10 cellular contexts compared by ENCODE assay signal in genomic region chr2:86783615-86784339, GRCh38. TPM values are rescaled to one million over a fixed set of nuclear protein-coding genes. Genes with fewer than 3 reads are reported as not detected.
DNase-seq lines count a peak whose midpoint lies in the region; ATAC-seq, FAIRE-seq and TF ChIP-seq lines count a peak whose summit lies in the region.
"Had no signal": no experiment of that assay in that cellular context is flagged by ENCODE, and none has a peak within 500 bp of the region (broad histone marks: within the 10 kb centered on the region; RNA-seq: fewer than 3 reads in every experiment).

No MANE protein-coding gene starts in this region.

- CTCF ChIA-PET in activated CD8-positive, alpha-beta T cell treated with anti-CD3 and anti-CD28 coated beads for 36 hours (lab: Charles Lee): interaction anchor here (2.3 to 8.8 kb wide), 2 partner anchors 16 to 24 kb away, joined by 10 to 123 read pairs; no protein-coding TSS in a partner anchor

- peaks cover 54% of the 10 kb centered on the region for H3K36me3 Mint-ChIP-seq in activated CD8-positive, alpha-beta T cell treated with anti-CD3 and anti-CD28 coated beads for 36 hours (ENCODE audit: low read depth)

- H3K27me3 Mint-ChIP-seq in activated CD8-positive, alpha-beta T cell treated with anti-CD3 and anti-CD28 coated beads for 36 hours: no peaks in the 10 kb centered on the region

- FAIRE-seq in pancreas (lab: Jason Lieb, UNC): no peak
- FAIRE-seq: endometrium had no signal

- H3K4me1 ChIP-seq in pancreas: no peaks in the 10 kb centered on the region
- peaks cover 8% of the 10 kb centered on the region for H3K4me1 ChIP-seq in suprapubic skin
- H3K4me1 ChIP-seq in right atrium auricular region: peaks cover 0 to 22% of the 10 kb centered on the region in 2 donors

- peak overlapping the region; percentile 96 for H3K27ac Mint-ChIP-seq in activated CD8-positive, alpha-beta T cell treated with anti-CD3 and anti-CD28 coated beads for 36 hours

- no peak for TF ChIP-seq POLR2A in suprapubic skin (IDR thresholded peaks at IDR 0.05)

- no peak for TF ChIP-seq EP300 in suprapubic skin (IDR thresholded peaks at IDR 0.05)

- H3K4me3 ChIP-seq in pancreas (no peak overlapping the region), suprapubic skin (no peak overlapping the region), right atrium auricular region (no peak overlapping the region)

- peaks cover 61% of the 10 kb centered on the region for H3K4me1 Mint-ChIP-seq in activated CD8-positive, alpha-beta T cell treated with anti-CD3 and anti-CD28 coated beads for 36 hours (ENCODE audit: low read depth)

- ATAC-seq in GM18498 (IDR thresholded peaks at IDR 0.05; ENCODE audit: unreplicated experiment): peak; percentile 97
- ATAC-seq in GM19452 (IDR thresholded peaks at IDR 0.05; ENCODE audit: unreplicated experiment): peak; percentile 94
- peak; percentile 92 for ATAC-seq in HG03045 (IDR thresholded peaks at IDR 0.05; ENCODE audit: unreplicated experiment)
- peak; percentile 4 for ATAC-seq in activated CD8-positive, alpha-beta T cell treated with anti-CD3 and anti-CD28 coated beads for 36 hours
- ATAC-seq in pancreas: no peak

- H3K27me3 ChIP-seq in pancreas (no peaks in the 10 kb centered on the region), suprapubic skin (peaks cover 3% of the 10 kb centered on the region), right atrium auricular region (no peaks in the 10 kb centered on the region)

- WGBS in pancreas, 2 donors: 61 to 66% methylated on average over 8 of the region's 8 CpGs
- WGBS in suprapubic skin: 76% methylated on average over 8 of the region's 8 CpGs

- intact Hi-C loops in activated CD8-positive, alpha-beta T cell treated with anti-CD3 and anti-CD28 coated beads for 36 hours (cut with micrococcal nuclease): no loop called here
- intact Hi-C loops in pancreas (cut with DNase I): no loop called here

- peak overlapping the region; percentile 60 for H3K4me3 Mint-ChIP-seq in activated CD8-positive, alpha-beta T cell treated with anti-CD3 and anti-CD28 coated beads for 36 hours

- TF ChIP-seq CTCF in activated CD8-positive, alpha-beta T cell treated with anti-CD3 and anti-CD28 coated beads for 36 hours (IDR thresholded peaks at IDR 0.05): no peak
- no peak for TF ChIP-seq CTCF in pancreas (IDR thresholded peaks at IDR 0.05)
- no peak for TF ChIP-seq CTCF in suprapubic skin (IDR thresholded peaks at IDR 0.05)
- no peak for TF ChIP-seq CTCF in right atrium auricular region (IDR thresholded peaks at IDR 0.05)

- peak; percentile 67 for DNase-seq in activated CD8-positive, alpha-beta T cell treated with anti-CD3 and anti-CD28 coated beads for 36 hours
- no peak for DNase-seq in pancreas
- no peak for DNase-seq in suprapubic skin (ENCODE audit: low spot score in 2 of 2)
- no peak for DNase-seq in right atrium auricular region (ENCODE audit: low spot score)
- no peak for DNase-seq in SW480 (ENCODE audit: low spot score)

- POLR2A ChIA-PET in activated CD8-positive, alpha-beta T cell treated with anti-CD3 and anti-CD28 coated beads for 36 hours (lab: Charles Lee): interaction anchor here (0.5 to 1.7 kb wide), 9 partner anchors 9 to 249 kb away, joined by 3 to 18 read pairs (median 4); no protein-coding TSS in a partner anchor

- H3K9me3 Mint-ChIP-seq in activated CD8-positive, alpha-beta T cell treated with anti-CD3 and anti-CD28 coated beads for 36 hours: no peaks in the 10 kb centered on the region

- H3K36me3 ChIP-seq in pancreas (no peaks in the 10 kb centered on the region), suprapubic skin (no peaks in the 10 kb centered on the region), right atrium auricular region (no peaks in the 10 kb centered on the region)

- H3K27ac ChIP-seq in pancreas (no peak overlapping the region), suprapubic skin (no peak overlapping the region), right atrium auricular region (no peak overlapping the region)

- H3K9me3 ChIP-seq in pancreas (no peaks in the 10 kb centered on the region), suprapubic skin (no peaks in the 10 kb centered on the region), right atrium auricular region (no peaks in the 10 kb centered on the region)

RNA-seq across cellular contexts. Expression of gene CD8A, which starts 6.9 kb away (rescaled TPM):
- 100 to 1,000 TPM; 419 to 432 TPM for total RNA-seq in activated CD8-positive, alpha-beta T cell treated with anti-CD3 and anti-CD28 coated beads for 36 hours
- total RNA-seq in pancreas (1 to 10 TPM in 4 of 6 donors, under 1 TPM in 2; 0.39 to 2.0 (median 1.1) TPM), suprapubic skin (1 to 10 TPM in 2 of 4 donors, under 1 TPM in 1, not detected in 1; 0.15 to 1.5 (median 1.2) TPM), right atrium auricular region (under 1 TPM; 0.39 to 0.52 TPM)
- polyA plus RNA-seq in pancreas: 1 to 10 TPM; 1.2 to 1.4 TPM
- total RNA-seq: skeletal muscle tissue had no signal

Comparison
In these comparisons a context has a peak if more than half of its experiments do, and no peak if none do; other contexts are left out.
1. ATAC-seq: peak in GM18498 (single experiment), GM19452 (single experiment), HG03045 (single experiment) and activated CD8-positive, alpha-beta T cell treated with anti-CD3 and anti-CD28 coated beads for 36 hours (single experiment); none in pancreas (0 of 4).
2. RNA of gene CD8A, which starts 6.9 kb away (total RNA-seq): 419 to 432 TPM in activated CD8-positive, alpha-beta T cell treated with anti-CD3 and anti-CD28 coated beads for 36 hours; 0.39 to 2.0 TPM in pancreas, 0.15 to 1.5 TPM in suprapubic skin and 0.39 to 0.52 TPM in right atrium auricular region; every median in the first group is over 100 times any median in the second.